ENCODE assay signal across 17 cellular contexts in the genomic region with DNA sequence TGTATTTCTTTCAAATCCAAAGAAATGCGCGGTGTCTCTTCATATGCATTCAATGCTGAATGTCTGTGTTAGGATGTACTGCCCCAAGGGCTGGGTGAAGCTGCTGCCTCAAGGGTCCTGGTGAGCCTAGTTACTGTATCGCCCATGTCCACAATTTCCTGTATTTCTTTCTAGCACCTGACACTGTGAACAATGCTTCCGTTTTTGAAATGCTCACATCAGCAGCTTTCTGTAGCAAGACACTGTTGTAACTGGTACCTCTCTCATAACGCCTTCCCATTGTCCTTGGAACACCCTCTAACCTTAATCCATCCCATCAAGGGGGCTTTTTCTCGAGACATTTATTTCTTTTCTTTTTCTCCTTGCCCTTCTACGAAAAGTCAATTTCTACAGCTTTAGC. TPM values are rescaled to one million over a fixed set of nuclear protein-coding genes. Genes with fewer than 3 reads are reported as not detected.
A peak's percentile ranks its signal among the peaks of the same experiment; 100 is the strongest.
DNase-seq lines count a peak whose midpoint lies in the region; ATAC-seq and TF ChIP-seq lines count a peak whose summit lies in the region.
"Had no signal": no experiment of that assay in that cellular context is flagged by ENCODE, and none has a peak within 500 bp of the region (broad histone marks: within the 10 kb centered on the region; RNA-seq: fewer than 3 reads in every experiment).

No MANE protein-coding gene starts in this region.

- peak overlapping the region; percentile 49; the same call in 1 of the 3 replicates for H2BK15ac ChIP-seq in IMR-90 (ENCODE audit: low read depth, low read length)

- H2AFZ ChIP-seq in IMR-90 (replicated peaks; ENCODE audit: low read length, poor library complexity) (no peak overlapping the region), PC-3 (ENCODE audit: low read length) (no peak overlapping the region)

- no peak for TF ChIP-seq RAD21 in IMR-90 (IDR thresholded peaks at IDR 0.05; ENCODE audit: low read length)

- no peak overlapping the region for H3K4ac ChIP-seq in IMR-90 (ENCODE audit: low read depth, low read length)

- peaks cover 58% of the 10 kb centered on the region for H3K4me1 Mint-ChIP-seq in endothelial cell (ENCODE audit: unreplicated experiment)
- peaks cover 0 to 8% (median 7%) of the 10 kb centered on the region in 7 donors for H3K4me1 Mint-ChIP-seq in naive thymus-derived CD4-positive, alpha-beta T cell
- H3K4me1 Mint-ChIP-seq: CD14-positive monocyte had no signal

- H4K20me1 ChIP-seq in IMR-90 (ENCODE audit: insufficient read depth, low read length) (peaks cover under 1% of the 10 kb centered on the region), PC-3 (ENCODE audit: low read length) (peaks cover 76% of the 10 kb centered on the region)

- H3K27ac ChIP-seq in IMR-90 (ENCODE audit: insufficient read depth, low read length), result no peak overlapping the region
- 0 out of 2 replicates have a peak overlapping the region, but pooled peaks have one; percentile 0 for H3K27ac ChIP-seq in PC-3 (ENCODE audit: low read length)
- no peak overlapping the region for H3K27ac ChIP-seq in naive thymus-derived CD4-positive, alpha-beta T cell (ENCODE audit: low read depth, low read length)

- H3K9me3 Mint-ChIP-seq in endothelial cell (ENCODE audit: unreplicated experiment), result no peaks in the 10 kb centered on the region
- H3K9me3 Mint-ChIP-seq in naive thymus-derived CD4-positive, alpha-beta T cell, result peaks cover 0 to 6% (median 0%) of the 10 kb centered on the region in 11 donors
- H3K9me3 Mint-ChIP-seq: HFFc6 had no signal

- H3K27me3 Mint-ChIP-seq in endothelial cell (ENCODE audit: unreplicated experiment), result peaks cover 8% of the 10 kb centered on the region
- H3K27me3 Mint-ChIP-seq in naive thymus-derived CD4-positive, alpha-beta T cell, result peaks cover 0 to 10% (median 4%) of the 10 kb centered on the region in 5 donors

- H3K27ac Mint-ChIP-seq in endothelial cell (ENCODE audit: unreplicated experiment), result no peak overlapping the region
- H3K27ac Mint-ChIP-seq in naive thymus-derived CD4-positive, alpha-beta T cell, result no peak overlapping the region
- H3K27ac Mint-ChIP-seq: CD14-positive monocyte, HFFc6 had no signal

- DNase-seq in IMR-90 (no peak), PC-3 (no peak), endothelial cell (ENCODE audit: low spot score) (no peak), mesenteric fat pad (ENCODE audit: low spot score) (no peak)
- DNase-seq in naive thymus-derived CD4-positive, alpha-beta T cell, result no peak
- DNase-seq: ACHN, AML-193, COR-L47, EL, HFFc6, Karpas-422, NCI-H1105, NCI-H1694, NCI-H510A treated with DMSO at 0.1 percent for 48 hours had no signal

- ATAC-seq in IMR-90 (ENCODE audit: low read depth) (no peak), PC-3 (no peak), HG02610 (IDR thresholded peaks at IDR 0.05; ENCODE audit: unreplicated experiment) (no peak), GM19035 (IDR thresholded peaks at IDR 0.05; ENCODE audit: unreplicated experiment) (no peak)
- ATAC-seq in naive thymus-derived CD4-positive, alpha-beta T cell, result no peak

- BruUV-seq in IMR-90 (replicated peaks; lab: Mats Ljungman, UMichigan), result no TSS peak
- BruUV-seq in PC-3 (replicated peaks; lab: Mats Ljungman, UMichigan), result no TSS peak

- H3K36me3 ChIP-seq in IMR-90 (ENCODE audit: control insufficient read depth, insufficient read depth, low read length) (peaks cover 3% of the 10 kb centered on the region; the same call in 1 of the 2 replicates), PC-3 (ENCODE audit: low read depth, low read length) (peaks cover 81% of the 10 kb centered on the region)
- H3K36me3 ChIP-seq in naive thymus-derived CD4-positive, alpha-beta T cell (ENCODE audit: control insufficient read depth in 2 of 3, insufficient read depth in 3 of 3, low read length in 3 of 3), result no peaks in the 10 kb centered on the region

- H3K4me3 ChIP-seq in IMR-90 (ENCODE audit: insufficient read depth, low read depth, low read length) (no peak overlapping the region), PC-3 (ENCODE audit: low read length) (no peak overlapping the region)
- H3K4me3 ChIP-seq in naive thymus-derived CD4-positive, alpha-beta T cell (ENCODE audit: low read length), result no peak overlapping the region

- CTCF ChIA-PET in IMR-90 (lab: Yijun Ruan, JAX), result no interaction called here
- CTCF ChIA-PET in PC-3 (lab: Charles Lee), result no interaction called here
- CTCF ChIA-PET in naive thymus-derived CD4-positive, alpha-beta T cell (lab: Charles Lee), result no interaction called here

- WGBS in IMR-90 (ENCODE audit: extremely low coverage in 2 of 2, insufficient read length in 1 of 2), 2 experiments, result 81% methylated on average over 3 of the region's 7 CpGs; no CpG with 5 or more reads in 1 of the 2 experiments

- no peak overlapping the region for H2BK120ac ChIP-seq in IMR-90 (ENCODE audit: low read depth, low read length)

- no peak overlapping the region for H2AK9ac ChIP-seq in IMR-90 (replicated peaks; ENCODE audit: low read depth, low read length, poor library complexity)

- H3K14ac ChIP-seq in IMR-90 (replicated peaks; ENCODE audit: low read depth, low read length), result no peak overlapping the region

- no peak overlapping the region for H3K18ac ChIP-seq in IMR-90 (ENCODE audit: low read depth, low read length)

- H3K56ac ChIP-seq in IMR-90 (ENCODE audit: extremely low read depth, insufficient read depth, low read length), result no peak overlapping the region

- TF ChIP-seq POLR2A in IMR-90 (IDR thresholded peaks at IDR 0.05; ENCODE audit: low read depth, low read length), result no peak

- H3F3A ChIP-seq in PC-3 (ENCODE audit: low read length, unreplicated experiment), result peaks cover 9% of the 10 kb centered on the region

- dilution Hi-C loops in IMR-90 (cut with HindIII; ENCODE audit: low sequenced_read_pairs, unreplicated experiment), result no loop called here

- H3K9me3 ChIP-seq in IMR-90 (ENCODE audit: control insufficient read depth, insufficient read depth, low read length), result no peaks in the 10 kb centered on the region
- no peaks in the 10 kb centered on the region for H3K9me3 ChIP-seq in PC-3 (ENCODE audit: low read length)
- no peaks in the 10 kb centered on the region for H3K9me3 ChIP-seq in naive thymus-derived CD4-positive, alpha-beta T cell (ENCODE audit: control insufficient read depth in 2 of 3, low read length in 3 of 3)

- in situ Hi-C loops in IMR-90 (cut with MboI; ENCODE audit: low sequenced_read_pairs), result no loop called here

- no peak overlapping the region for H3K4me2 ChIP-seq in IMR-90 (ENCODE audit: low read depth, low read length)
- no peak overlapping the region for H3K4me2 ChIP-seq in PC-3 (ENCODE audit: low read length)

- peaks cover 97% of the 10 kb centered on the region for H3K79me2 ChIP-seq in PC-3 (ENCODE audit: low read length)

- H4K5ac ChIP-seq in IMR-90 (ENCODE audit: low read depth, low read length), result no peak overlapping the region

- no peak overlapping the region for H2BK5ac ChIP-seq in IMR-90 (ENCODE audit: low read depth, low read length, poor library complexity, severe bottlenecking)

- TF ChIP-seq CTCF in IMR-90 (conservative IDR thresholded peaks at IDR 0.05; ENCODE audit: low read depth, low read length), result no peak
- no peak for TF ChIP-seq CTCF in PC-3 (conservative IDR thresholded peaks at IDR 0.05; ENCODE audit: low read depth, low read length)
- TF ChIP-seq CTCF in endothelial cell (IDR thresholded peaks at IDR 0.05; ENCODE audit: unreplicated experiment), result no peak

- H3K9me1 ChIP-seq in IMR-90 (ENCODE audit: insufficient read depth, low read length), result peaks cover 6% of the 10 kb centered on the region; the same call in 1 of the 2 replicates

- peak overlapping the region; percentile 17; the same call in 1 of the 2 replicates for H2AK5ac ChIP-seq in IMR-90 (ENCODE audit: low read depth, low read length)

- H2BK20ac ChIP-seq in IMR-90 (ENCODE audit: low read depth, low read length), result 0 out of 2 replicates have a peak overlapping the region, but pooled peaks have one; percentile 12

- H3K4me1 ChIP-seq in IMR-90 (ENCODE audit: control insufficient read depth, insufficient read depth, low read length), result peaks cover 17% of the 10 kb centered on the region
- H3K4me1 ChIP-seq in PC-3 (ENCODE audit: insufficient read depth, low read length), result peaks cover 15% of the 10 kb centered on the region
- no peaks in the 10 kb centered on the region for H3K4me1 ChIP-seq in naive thymus-derived CD4-positive, alpha-beta T cell (ENCODE audit: control insufficient read depth in 2 of 2, insufficient read depth in 2 of 2, low read length in 2 of 2)

- POLR2A ChIA-PET in IMR-90 (lab: Charles Lee; ENCODE audit: unreplicated experiment), result no interaction called here
- POLR2A ChIA-PET in PC-3 (lab: Charles Lee; ENCODE audit: unreplicated experiment), result no interaction called here
- POLR2A ChIA-PET in naive thymus-derived CD4-positive, alpha-beta T cell (lab: Charles Lee), result no interaction called here

- H4K91ac ChIP-seq in IMR-90 (ENCODE audit: insufficient read depth, low read depth, low read length), result no peak overlapping the region; the same call in 1 of the 2 replicates

- intact Hi-C loops in IMR-90 (cut with micrococcal nuclease), result loop anchor here (5.0 to 10.0 kb wide), 2 partner anchors 117 to 295 kb away; no protein-coding TSS in a partner anchor
- intact Hi-C loops in PC-3 (cut with micrococcal nuclease), result no loop called here
- intact Hi-C loops in naive thymus-derived CD4-positive, alpha-beta T cell (cut with micrococcal nuclease), result no loop called here

- H3K4me3 Mint-ChIP-seq in endothelial cell (ENCODE audit: unreplicated experiment), result peak overlapping the region; percentile 11
- peak overlapping the region in 9 of 10 donors; percentile 3 to 70 (median 52) for H3K4me3 Mint-ChIP-seq in naive thymus-derived CD4-positive, alpha-beta T cell
- H3K4me3 Mint-ChIP-seq: CD14-positive monocyte, HFFc6 had no signal

- H3K79me1 ChIP-seq in IMR-90 (ENCODE audit: low read depth in 1 of 2, low read length in 2 of 2), result peaks cover 28 to 62% of the 10 kb centered on the region in 2 experiments; a peak in 3 of 4 replicates

- H3K23ac ChIP-seq in IMR-90 (ENCODE audit: low read depth, low read length), result no peak overlapping the region

- peaks cover 62% of the 10 kb centered on the region for H3K36me3 Mint-ChIP-seq in endothelial cell (ENCODE audit: low read depth, unreplicated experiment)
- H3K36me3 Mint-ChIP-seq in naive thymus-derived CD4-positive, alpha-beta T cell, result peaks cover 0 to 2% (median 0%) of the 10 kb centered on the region in 5 donors
- H3K36me3 Mint-ChIP-seq: CD14-positive monocyte had no signal

- H3K27me3 ChIP-seq in IMR-90 (ENCODE audit: control insufficient read depth, insufficient read depth, low read length) (no peaks in the 10 kb centered on the region), PC-3 (ENCODE audit: low read length) (no peaks in the 10 kb centered on the region)
- no peaks in the 10 kb centered on the region for H3K27me3 ChIP-seq in naive thymus-derived CD4-positive, alpha-beta T cell (ENCODE audit: control insufficient read depth in 2 of 2, insufficient read depth in 2 of 2, low read length in 2 of 2)

- no peaks in the 10 kb centered on the region for H3K9me2 ChIP-seq in PC-3 (replicated peaks; ENCODE audit: low read length)

- H4K8ac ChIP-seq in IMR-90 (ENCODE audit: low read depth in 2 of 2, low read length in 2 of 2), result no peak overlapping the region

- H3K9ac ChIP-seq in IMR-90 (ENCODE audit: low read depth, low read length), result no peak overlapping the region
- H3K9ac ChIP-seq in PC-3 (ENCODE audit: low read length), result no peak overlapping the region

RNA-seq across cellular contexts. Expression of a gene that starts 25.1 kb away (rescaled TPM):
- total RNA-seq in IMR-90 (2012; rRNA removed) (191 and 227 TPM in 2 replicates), PC-3 (2014; rRNA removed) (482 and 555 TPM in 2 replicates), endothelial cell (ENCODE audit: unreplicated experiment) (486 TPM), mesenteric fat pad (249 TPM)
- 87.5 and 108 TPM in 2 replicates for polyA plus RNA-seq in IMR-90 (2012; rRNA removed)
- polyA plus RNA-seq in IMR-90 (2012; cell fraction: cytosol; rRNA removed), result 35.8 and 44.6 TPM in 2 replicates
- 31.3 and 126 TPM in 2 replicates for polyA plus RNA-seq in IMR-90 (2012; cell fraction: nucleus; rRNA removed; ENCODE audit: low replicate concordance)
- 1 to 10 TPM in 4 of 5 experiments, under 1 TPM in 1; 0.72 to 4.6 (median 1.6) TPM for total RNA-seq in naive thymus-derived CD4-positive, alpha-beta T cell
- not detected for polyA plus RNA-seq in naive thymus-derived CD4-positive, alpha-beta T cell

Comparison
In these comparisons a context has a peak if more than half of its experiments do, and no peak if none do; other contexts are left out.
1. RNA of a gene that starts 25.1 kb away (total RNA-seq): 482 to 555 TPM in PC-3, 486 TPM in endothelial cell (single experiment), 249 TPM in mesenteric fat pad (single experiment) and 191 to 227 TPM in IMR-90; 0.72 to 4.6 TPM in naive thymus-derived CD4-positive, alpha-beta T cell; every median in the first group is over 10 times any median in the second.